Comparison of ENCODE assay signal across 13 cellular contexts in genomic region chr7:131629203-131629871, GRCh38.
A peak's percentile ranks its signal among the peaks of the same experiment; 100 is the strongest.
DNase-seq lines count a peak whose midpoint lies in the region; ATAC-seq and TF ChIP-seq lines count a peak whose summit lies in the region.
"Had no signal": no experiment of that assay in that cellular context is flagged by ENCODE, and none has a peak within 500 bp of the region (broad histone marks: within the 10 kb centered on the region; RNA-seq: fewer than 3 reads in every experiment).

No MANE protein-coding gene starts in this region.

- H3K27ac Mint-ChIP-seq in H9, result peak overlapping the region; percentile 1 to 86 (median 18); a peak in 2 of 7 replicates
- H3K27ac Mint-ChIP-seq: T-helper 1 cell treated with Interleukin-12 subunit alpha and Interleukin-12 subunit beta and Interleukin-4 antibody, amounts not matched to agents 30 μg/mL and 1 μg/mL, for 36 hours had no signal

- no peaks in the 10 kb centered on the region; a peak in 2 of 5 replicates for H3K9me3 Mint-ChIP-seq in H9
- H3K9me3 Mint-ChIP-seq: T-helper 1 cell treated with Interleukin-12 subunit alpha and Interleukin-12 subunit beta and Interleukin-4 antibody, amounts not matched to agents 30 μg/mL and 1 μg/mL, for 36 hours had no signal

- H3K4me3 ChIP-seq in adipocyte (ENCODE audit: low read length), result no peak overlapping the region
- H3K4me3 ChIP-seq in heart left ventricle, result no peak overlapping the region
- no peak overlapping the region for H3K4me3 ChIP-seq in gastrocnemius medialis
- H3K4me3 ChIP-seq: ovary, thoracic aorta had no signal

- POLR2A ChIA-PET in HEK293T (lab: Yijun Ruan, JAX), result no interaction called here

- in situ Hi-C loops in gastrocnemius medialis (cut with MboI; ENCODE audit: low sequenced_read_pairs in 4 of 4), result no loop called here

- H3K4me3 Mint-ChIP-seq in H9, result no peak overlapping the region
- H3K4me3 Mint-ChIP-seq: T-helper 1 cell treated with Interleukin-12 subunit alpha and Interleukin-12 subunit beta and Interleukin-4 antibody, amounts not matched to agents 30 μg/mL and 1 μg/mL, for 36 hours had no signal

- no peaks in the 10 kb centered on the region for H3K79me1 ChIP-seq in H9 (ENCODE audit: insufficient read depth, low read depth, low read length, poor library complexity, severe bottlenecking)

- H2AK5ac ChIP-seq in H9 (ENCODE audit: insufficient read length, low read length), result no peak overlapping the region

- intact Hi-C loops in heart left ventricle (cut with DNase I), result loop anchor here in 1 of 10 donors (2.0 kb wide), 1 partner anchor 75 kb away; no protein-coding TSS in a partner anchor
- intact Hi-C loops in gastrocnemius medialis (cut with DNase I; ENCODE audit: low total_unique reads), result no loop called here

- no peak overlapping the region for H3K14ac ChIP-seq in H9 (ENCODE audit: insufficient read depth, low read length)

- no peak for TF ChIP-seq CTCF in H9 (conservative IDR thresholded peaks at IDR 0.05)
- TF ChIP-seq CTCF in heart left ventricle (IDR thresholded peaks at IDR 0.05), result no peak
- TF ChIP-seq CTCF in gastrocnemius medialis (IDR thresholded peaks at IDR 0.05 in 4 of 5, conservative IDR thresholded peaks at IDR 0.05 in 1 of 5), result no peak

- H3K27ac ChIP-seq in H9 (ENCODE audit: insufficient read length, low read depth, low read length) (no peak overlapping the region), heart left ventricle (peak overlapping the region in 9 of 12 donors; percentile 44 to 76 (median 63)), gastrocnemius medialis (peak overlapping the region in 2 of 4 donors; percentile 18)
- H3K27ac ChIP-seq: ovary, thoracic aorta had no signal

- no peaks in the 10 kb centered on the region; the same call in 1 of the 2 replicates for H3K27me3 ChIP-seq in H9 (ENCODE audit: insufficient read depth, low read length)
- no peaks in the 10 kb centered on the region for H3K27me3 ChIP-seq in adipocyte (replicated peaks; ENCODE audit: control insufficient read depth, insufficient read depth, low read length)
- no peaks in the 10 kb centered on the region for H3K27me3 ChIP-seq in heart left ventricle
- H3K27me3 ChIP-seq in gastrocnemius medialis, result no peaks in the 10 kb centered on the region
- H3K27me3 ChIP-seq: ovary had no signal

- no peak overlapping the region for H4K91ac ChIP-seq in H9 (ENCODE audit: insufficient read length, low read depth, low read length)

- no peak overlapping the region for H4K8ac ChIP-seq in H9 (replicated peaks; ENCODE audit: insufficient read length, low read depth, low read length)

- H3K27me3 Mint-ChIP-seq in H9 (ENCODE audit: low read depth), result peaks cover 10% of the 10 kb centered on the region

- H3K36me3 ChIP-seq in adipocyte (ENCODE audit: control insufficient read depth, insufficient read depth, low read length, severe bottlenecking) (no peaks in the 10 kb centered on the region), heart left ventricle (no peaks in the 10 kb centered on the region), gastrocnemius medialis (no peaks in the 10 kb centered on the region)
- H3K36me3 ChIP-seq: ovary, thoracic aorta had no signal

- H3K9me3 ChIP-seq in H9 (ENCODE audit: control insufficient read depth, low read depth, low read length), result no peaks in the 10 kb centered on the region
- no peaks in the 10 kb centered on the region for H3K9me3 ChIP-seq in adipocyte (ENCODE audit: control insufficient read depth, low read length)
- H3K9me3 ChIP-seq in heart left ventricle, result no peaks in the 10 kb centered on the region
- H3K9me3 ChIP-seq in gastrocnemius medialis, result no peaks in the 10 kb centered on the region
- H3K9me3 ChIP-seq: ovary, thoracic aorta had no signal

- no peak overlapping the region for H2BK20ac ChIP-seq in H9 (ENCODE audit: low read depth, low read length, poor library complexity, severe bottlenecking)

- DNase-seq in H9, result no peak
- DNase-seq in adipocyte (ENCODE audit: low read depth), result peak; percentile 48
- DNase-seq in heart left ventricle, result peak; percentile 49 to 75 (median 66)
- peak in 1 of 2 donors; percentile 20 for DNase-seq in gastrocnemius medialis
- DNase-seq in NCI-H446 treated with DMSO at 0.1 percent for 48 hours (lab: John Stamatoyannopoulos, UW), result no peak
- no peak for DNase-seq in HEK293T (ENCODE audit: extremely low spot score)
- DNase-seq in NCI-H510A treated with DMSO at 0.1 percent for 48 hours (lab: John Stamatoyannopoulos, UW), result no peak
- DNase-seq: activated CD8-positive, alpha-beta memory T cell treated with anti-CD3 and anti-CD28 coated beads for 24 hours; NCI-H1092; ovary had no signal

- no peak overlapping the region for H3T11ph ChIP-seq in H9 (ENCODE audit: low read length)

- no peak overlapping the region for H3K18ac ChIP-seq in H9 (ENCODE audit: insufficient read length, low read depth, low read length)

- H3K4me1 Mint-ChIP-seq in H9, result peaks cover 56 to 57% of the 10 kb centered on the region in 2 experiments

- no peaks in the 10 kb centered on the region for H3K79me2 ChIP-seq in H9 (ENCODE audit: insufficient read depth, low read length)

- TF ChIP-seq POLR2A in heart left ventricle (IDR thresholded peaks at IDR 0.05) (no peak), gastrocnemius medialis (IDR thresholded peaks at IDR 0.05) (no peak)

- H3K9ac ChIP-seq in H9 (ENCODE audit: extremely low read depth, insufficient read length, low read length) (no peak overlapping the region), adipocyte (ENCODE audit: low read length) (peak overlapping the region; percentile 17)

- CTCF ChIA-PET in HEK293T (lab: Yijun Ruan, JAX), result no interaction called here

- WGBS in H9 (ENCODE audit: extremely low coverage, insufficient read length, low lambda C conversion rate), result no CpG with 5 or more reads among the region's 14 CpGs
- WGBS in heart left ventricle, 4 donors, result 41 to 64% (median 53%) methylated on average over 13 to 14 of the region's 14 CpGs

- H3K4ac ChIP-seq in H9 (ENCODE audit: low read depth, low read length), result no peak overlapping the region

- H3K23ac ChIP-seq in H9 (ENCODE audit: insufficient read length, low read depth, low read length), result no peak overlapping the region

- no peaks in the 10 kb centered on the region for H3K23me2 ChIP-seq in H9 (ENCODE audit: insufficient read length, low read depth, low read length, poor library complexity, severe bottlenecking)

- H4K5ac ChIP-seq in H9 (ENCODE audit: insufficient read length, low read depth, low read length), result no peak overlapping the region

- H3K4me1 ChIP-seq in H9 (ENCODE audit: insufficient read depth, low read length) (no peaks in the 10 kb centered on the region; the same call in 1 of the 2 replicates), adipocyte (ENCODE audit: control insufficient read depth, insufficient read depth, low read length) (peaks cover 46% of the 10 kb centered on the region), heart left ventricle (peaks cover 9 to 79% (median 48%) of the 10 kb centered on the region in 12 donors), gastrocnemius medialis (peaks cover 0 to 4% of the 10 kb centered on the region in 2 donors)

- no peak overlapping the region for H2BK12ac ChIP-seq in H9 (ENCODE audit: insufficient read length, low read depth, low read length)

- H2BK5ac ChIP-seq in H9 (ENCODE audit: insufficient read length, low read length), result no peak overlapping the region

- H2BK120ac ChIP-seq in H9 (ENCODE audit: low read depth, low read length, poor library complexity, severe bottlenecking), result no peak overlapping the region

- H2BK15ac ChIP-seq in H9 (ENCODE audit: low read depth, low read length), result no peak overlapping the region

- no peak overlapping the region for H3K4me2 ChIP-seq in H9 (ENCODE audit: insufficient read depth, insufficient read length, low read length)

- ATAC-seq in heart left ventricle (peak; percentile 32 to 80 (median 60)), gastrocnemius medialis (peak; percentile 43 to 56), GM18519 (IDR thresholded peaks at IDR 0.05; ENCODE audit: low FRiP score, unreplicated experiment) (no peak)

- no peaks in the 10 kb centered on the region for H3K36me3 Mint-ChIP-seq in H9 (ENCODE audit: insufficient read depth in 1 of 3, low read depth in 3 of 3)

- H4K20me1 ChIP-seq in H9 (ENCODE audit: control insufficient read depth, insufficient read depth, insufficient read length), result no peaks in the 10 kb centered on the region

- H2AFZ ChIP-seq in H9 (ENCODE audit: low read length), result no peak overlapping the region

- no peak overlapping the region for H3K56ac ChIP-seq in H9 (ENCODE audit: insufficient read length, low read depth, low read length)

TF ChIP-seq in HEK293T, 16 proteins besides CTCF, POLR2A, EP300 and RAD21:
- TF ChIP-seq BHLHE40 (IDR thresholded peaks at IDR 0.05; ENCODE audit: borderline replicate concordance) (no peak), NFRKB (IDR thresholded peaks at IDR 0.05) (no peak), ELF4 (IDR thresholded peaks at IDR 0.05) (no peak)

Comparison
In these comparisons a context has a peak if more than half of its experiments do, and no peak if none do; other contexts are left out.
1. DNase-seq: peak in adipocyte (single experiment) and heart left ventricle (5 of 5); none in H9 (single experiment), NCI-H446 treated with DMSO at 0.1 percent for 48 hours (single experiment), HEK293T (single experiment) and NCI-H510A treated with DMSO at 0.1 percent for 48 hours (single experiment).